In genomic region chr13:65155861-65156260, GRCh38 we compare ENCODE assay signal across 22 cellular contexts.
"Had no signal": no experiment of that assay in that cellular context is flagged by ENCODE, and none has a peak within 500 bp of the region (broad histone marks: within the 10 kb centered on the region; RNA-seq: fewer than 3 reads in every experiment).

No MANE protein-coding gene starts in this region.

- H3K4me1 ChIP-seq: colonic mucosa, esophagus squamous epithelium, gastrocnemius medialis, heart right ventricle, left lung, lower lobe of right lung had no signal

- H3K4me3 ChIP-seq: colonic mucosa, esophagus squamous epithelium, gastrocnemius medialis, heart right ventricle, left lung, lower lobe of right lung, mucosa of descending colon had no signal

- H3K27ac ChIP-seq: colonic mucosa, epithelial cell of prostate, esophagus squamous epithelium, gastrocnemius medialis, heart right ventricle, left lung, lower lobe of right lung had no signal

- H3K9me3 ChIP-seq: colonic mucosa, esophagus squamous epithelium, gastrocnemius medialis, left lung, lower lobe of right lung had no signal

- H3K36me3 ChIP-seq: colonic mucosa, esophagus squamous epithelium, gastrocnemius medialis, heart right ventricle, left lung, lower lobe of right lung had no signal

- DNase-seq: colonic mucosa; cortex of kidney; effector CD8-positive, alpha-beta T cell; effector memory CD8-positive, alpha-beta T cell; endodermal cell; erythroblast; esophagus squamous epithelium; foreskin fibroblast; foreskin melanocyte; gastrocnemius medialis; glutamatergic neuron; head of caudate nucleus; heart right ventricle; hippocampal formation; left cardiac atrium; left lung; left ventricle myocardium superior; lower lobe of right lung; mesenchymal stem cell; mucosa of descending colon; naive B cell had no signal

- H3K27me3 ChIP-seq: colonic mucosa, esophagus squamous epithelium, gastrocnemius medialis, heart right ventricle, left lung had no signal
